Comparison of ENCODE assay signal across 1 cellular context in genomic region chr10:71638577-71639411, GRCh38.
TF ChIP-seq lines count a peak whose summit lies in the region.

No MANE protein-coding gene starts in this region.

TF ChIP-seq in K562, 482 proteins besides CTCF, POLR2A, EP300 and RAD21 (continued from another document and continues in another):
- TF ChIP-seq CLOCK (CRISPR knock-in tag; IDR thresholded peaks at IDR 0.05; ENCODE audit: borderline replicate concordance) (0 out of 2 replicates have a peak, but pooled peaks have one; percentile 13), ZC3H4 (CRISPR knock-in tag; IDR thresholded peaks at IDR 0.05; ENCODE audit: borderline replicate concordance) (no peak), SNRNP70 (optimal IDR thresholded peaks at IDR 0.05; ENCODE audit: low read depth, low read length) (no peak), MYBL2 (IDR thresholded peaks at IDR 0.05; ENCODE audit: low read depth) (no peak), MYBL2 (CRISPR knock-in tag; IDR thresholded peaks at IDR 0.05; ENCODE audit: borderline replicate concordance) (no peak), JUN (IDR thresholded peaks at IDR 0.05; ENCODE audit: borderline replicate concordance, low read depth, low read length) (0 out of 2 replicates have a peak, but pooled peaks have one; percentile 28), JUN (CRISPR knock-in tag; IDR thresholded peaks at IDR 0.05; ENCODE audit: borderline replicate concordance) (no peak; the same call in 1 of the 2 replicates), TEAD4 (IDR thresholded peaks at IDR 0.05; ENCODE audit: low read length) (peak; percentile 88), TEAD4 (CRISPR knock-in tag; IDR thresholded peaks at IDR 0.05; ENCODE audit: borderline replicate concordance) (no peak), DLX4 (CRISPR knock-in tag; IDR thresholded peaks at IDR 0.05) (no peak), CUX1 (CRISPR knock-in tag; IDR thresholded peaks at IDR 0.05) (0 out of 2 replicates have a peak, but pooled peaks have one; percentile 45), PRPF4 (IDR thresholded peaks at IDR 0.05; ENCODE audit: insufficient read depth, low read depth, low read length, poor library complexity, severe bottlenecking) (no peak), E2F6 (IDR thresholded peaks at IDR 0.05; ENCODE audit: borderline replicate concordance in 1 of 2, extremely low read depth in 1 of 2, insufficient read depth in 1 of 2, insufficient read length in 1 of 2, low read depth in 1 of 2, low read length in 1 of 2, poor library complexity in 1 of 2, severe bottlenecking in 1 of 2) (peak in 1 of 2 experiments; percentile 53), ZNF239 (CRISPR knock-in tag; IDR thresholded peaks at IDR 0.05) (no peak), KLF1 (tag; IDR thresholded peaks at IDR 0.05) (no peak), ZNF589 (CRISPR knock-in tag; IDR thresholded peaks at IDR 0.05; ENCODE audit: low read depth) (peak; percentile 92), HNRNPUL1 (IDR thresholded peaks at IDR 0.05; ENCODE audit: low read length) (no peak), CHCHD3 (CRISPR knock-in tag; IDR thresholded peaks at IDR 0.05) (no peak), ZNF280B (CRISPR knock-in tag; IDR thresholded peaks at IDR 0.05) (no peak), NFE2L1 (tag; IDR thresholded peaks at IDR 0.05; ENCODE audit: borderline replicate concordance, low read depth) (no peak), FOXM1 (IDR thresholded peaks at IDR 0.05; ENCODE audit: low read depth) (peak; percentile 76), FOXM1 (CRISPR knock-in tag; IDR thresholded peaks at IDR 0.05; ENCODE audit: low read depth) (no peak), ETS2 (tag; IDR thresholded peaks at IDR 0.05; ENCODE audit: borderline replicate concordance, poor library complexity, severe bottlenecking) (no peak), BCLAF1 (IDR thresholded peaks at IDR 0.05; ENCODE audit: borderline replicate concordance in 1 of 2, control insufficient read depth in 1 of 2, low read depth in 2 of 2, low read length in 1 of 2) (peak in 1 of 2 experiments; percentile 31; a peak in 1 of 4 replicates), ZNF24 (IDR thresholded peaks at IDR 0.05) (peak; percentile 56; the same call in 1 of the 2 replicates), ZFX (CRISPR knock-in tag; IDR thresholded peaks at IDR 0.05) (no peak), PATZ1 (CRISPR knock-in tag; IDR thresholded peaks at IDR 0.05; ENCODE audit: borderline replicate concordance) (0 out of 2 replicates have a peak, but pooled peaks have one; percentile 26), PTRF (tag; IDR thresholded peaks at IDR 0.05) (peak; percentile 49; the same call in 1 of the 2 replicates), SRSF1 (IDR thresholded peaks at IDR 0.05; ENCODE audit: low read depth, low read length) (no peak), NFYB (IDR thresholded peaks at IDR 0.05; ENCODE audit: extremely low read depth, insufficient read length) (no peak), BRF2 (IDR thresholded peaks at IDR 0.05; ENCODE audit: borderline replicate concordance, insufficient read depth, insufficient read length) (no peak), ZNF436 (CRISPR knock-in tag; IDR thresholded peaks at IDR 0.05) (no peak), COPS2 (conservative IDR thresholded peaks at IDR 0.05) (no peak), DACH1 (IDR thresholded peaks at IDR 0.05; ENCODE audit: partially characterized antibody) (peak; percentile 86), MITF (IDR thresholded peaks at IDR 0.05) (peak; percentile 68), MTF1 (CRISPR knock-in tag; IDR thresholded peaks at IDR 0.05; ENCODE audit: borderline replicate concordance) (no peak), RBBP5 (IDR thresholded peaks at IDR 0.05; ENCODE audit: borderline replicate concordance, insufficient read depth, low read length, poor library complexity, severe bottlenecking) (peak; percentile 70), L3MBTL2 (IDR thresholded peaks at IDR 0.05) (peak; percentile 73), C11orf30 (IDR thresholded peaks at IDR 0.05; ENCODE audit: low read depth) (no peak), HDAC6 (IDR thresholded peaks at IDR 0.05; ENCODE audit: low read depth, low read length) (no peak)
